Comparison of ENCODE assay signal across 24 cellular contexts in the genomic region with DNA sequence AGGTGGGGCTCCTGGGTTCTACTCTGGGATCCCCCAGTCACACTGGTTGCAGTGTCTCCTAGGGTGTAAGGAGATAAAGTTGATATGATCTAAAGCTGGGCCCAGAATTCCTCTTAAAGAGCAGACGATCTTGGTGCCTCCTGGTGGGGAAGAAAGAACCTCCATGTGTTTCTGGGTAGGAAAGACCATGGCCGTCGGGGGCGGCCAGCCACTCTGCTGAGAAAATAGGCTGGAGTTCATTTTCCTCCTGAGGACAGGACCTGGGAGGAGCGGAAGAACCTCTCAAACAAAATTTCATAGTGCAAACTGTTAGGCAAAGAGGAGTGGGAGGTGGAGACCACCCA.
"Had no signal": no experiment of that assay in that cellular context is flagged by ENCODE, and none has a peak within 500 bp of the region (broad histone marks: within the 10 kb centered on the region; RNA-seq: fewer than 3 reads in every experiment).

No MANE protein-coding gene starts in this region.

- H3K36me3 Mint-ChIP-seq: naive thymus-derived CD4-positive, alpha-beta T cell; type B pancreatic cell had no signal

- H3K9me3 ChIP-seq: gastrocnemius medialis, pancreas, right lobe of liver, thyroid gland had no signal

- H3K4me1 ChIP-seq: gastrocnemius medialis, heart left ventricle, left lung, pancreas, right lobe of liver, thyroid gland had no signal

- DNase-seq: cerebellar nuclear complex; effector CD4-positive, alpha-beta T cell; foreskin fibroblast; gastrocnemius medialis; heart left ventricle; kidney; left lung; mesenchymal stem cell; midbrain; naive thymus-derived CD4-positive, alpha-beta T cell; occipital lobe; pancreas; right lobe of liver; small intestine; stimulated activated CD4-positive, alpha-beta T cell treated with anti-CD3 and anti-CD28 coated beads, Interleukin-15, amount 100 ng/mL, for 24 hours; stimulated activated CD4-positive, alpha-beta T cell treated with anti-CD3 and anti-CD28 coated beads, Interleukin-2, amount 100 ng/mL, for 48 hours; stimulated activated naive CD4-positive, alpha-beta T cell; stimulated activated naive CD8-positive, alpha-beta T cell treated with anti-CD3 and anti-CD28 coated beads, Interleukin-15, amount 100 ng/mL, for 72 hours; thyroid gland had no signal

- H3K27ac ChIP-seq: epithelial cell of prostate, gastrocnemius medialis, heart left ventricle, hepatocyte, left lung, pancreas, right lobe of liver, thyroid gland had no signal

- H3K27ac Mint-ChIP-seq: naive thymus-derived CD4-positive, alpha-beta T cell; nephron; stimulated activated naive CD8-positive, alpha-beta T cell treated with anti-CD3 and anti-CD28 coated beads, Interleukin-15, amount 100 ng/mL, for 72 hours; type B pancreatic cell had no signal

- H3K4me3 Mint-ChIP-seq: naive thymus-derived CD4-positive, alpha-beta T cell; nephron; stimulated activated naive CD8-positive, alpha-beta T cell treated with anti-CD3 and anti-CD28 coated beads, Interleukin-15, amount 100 ng/mL, for 72 hours; type B pancreatic cell had no signal

- H3K36me3 ChIP-seq: gastrocnemius medialis, heart left ventricle, left lung, pancreas, right lobe of liver, thyroid gland had no signal

- H3K27me3 ChIP-seq: dorsolateral prefrontal cortex, gastrocnemius medialis, hepatocyte, left lung, pancreas, right lobe of liver, thyroid gland had no signal

- H3K4me1 Mint-ChIP-seq: nephron; stimulated activated naive CD8-positive, alpha-beta T cell treated with anti-CD3 and anti-CD28 coated beads, Interleukin-15, amount 100 ng/mL, for 72 hours had no signal

- H3K4me3 ChIP-seq: dorsolateral prefrontal cortex, gastrocnemius medialis, heart left ventricle, hepatocyte, left lung, pancreas, right lobe of liver, thyroid gland had no signal

- H3K9me3 Mint-ChIP-seq: stimulated activated naive CD8-positive, alpha-beta T cell treated with anti-CD3 and anti-CD28 coated beads, Interleukin-15, amount 100 ng/mL, for 72 hours had no signal
